8 cellular contexts compared by ENCODE assay signal in the genomic region with DNA sequence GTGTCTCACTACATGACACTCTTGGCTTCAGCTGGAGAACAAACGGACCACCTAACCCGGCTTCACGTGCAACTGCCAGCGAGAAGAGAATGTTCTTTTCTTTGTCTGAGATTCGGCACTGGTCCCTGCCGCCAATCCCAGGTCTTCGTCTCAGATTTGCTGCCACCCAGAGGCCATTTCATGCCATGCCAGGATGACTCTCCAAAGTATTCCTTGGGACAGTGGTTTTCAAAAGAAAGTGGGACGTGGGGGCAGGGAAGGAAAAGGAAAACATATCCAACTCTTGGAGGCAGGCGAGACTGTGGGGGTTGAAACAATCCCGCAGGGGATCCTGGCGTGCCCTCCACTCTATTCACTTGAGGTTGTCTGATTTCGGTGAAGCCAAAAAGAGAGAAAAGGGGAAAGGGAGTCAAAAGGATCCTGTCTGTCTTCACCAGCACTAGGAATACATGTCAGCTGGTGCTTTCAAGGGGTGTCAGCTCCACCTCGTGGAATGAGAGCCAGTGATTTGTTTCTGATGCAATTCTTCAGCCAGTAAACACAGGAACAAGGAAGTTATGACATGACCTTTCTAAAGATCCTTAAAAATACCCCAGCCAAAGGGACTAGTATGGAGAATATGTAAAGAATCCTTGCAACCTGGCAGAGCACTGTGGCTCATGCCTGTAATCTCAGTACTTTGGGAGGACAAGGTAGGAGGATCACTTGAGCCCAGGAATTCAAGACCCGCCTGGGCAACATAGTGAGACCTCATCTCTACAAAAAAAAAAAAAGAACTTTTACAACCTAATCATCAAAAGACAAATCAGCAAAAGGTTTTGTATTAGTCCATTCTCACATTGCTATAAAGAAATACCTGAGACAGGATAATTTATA. TPM values are rescaled to one million over a fixed set of nuclear protein-coding genes. Genes with fewer than 3 reads are reported as not detected.
DNase-seq lines count a peak whose midpoint lies in the region; ATAC-seq and TF ChIP-seq lines count a peak whose summit lies in the region.

No MANE protein-coding gene starts in this region.

- intact Hi-C loops in CD14-positive monocyte (cut with micrococcal nuclease), result no loop called here
- intact Hi-C loops in activated naive CD4-positive, alpha-beta T cell treated with anti-CD3 and anti-CD28 coated beads for 36 hours (cut with micrococcal nuclease), result loop anchor here (1.0 kb wide), 2 partner anchors 162 to 437 kb away; no protein-coding TSS in a partner anchor
- intact Hi-C loops in Right ventricle myocardium superior (cut with DNase I), result no loop called here

- peaks cover 9 to 16% (median 11%) of the 10 kb centered on the region in 3 donors for H3K27me3 Mint-ChIP-seq in CD14-positive monocyte (ENCODE audit: low read depth in 3 of 3)
- H3K27me3 Mint-ChIP-seq in activated naive CD4-positive, alpha-beta T cell treated with anti-CD3 and anti-CD28 coated beads for 36 hours (ENCODE audit: low read depth), result peaks cover 23% of the 10 kb centered on the region
- H3K27me3 Mint-ChIP-seq in progenitor cell of endocrine pancreas, result peaks cover 3% of the 10 kb centered on the region

- TF ChIP-seq CTCF in CD14-positive monocyte (IDR thresholded peaks at IDR 0.05), result peak; percentile 68
- TF ChIP-seq CTCF in progenitor cell of endocrine pancreas (IDR thresholded peaks at IDR 0.05; ENCODE audit: unreplicated experiment), result peak; percentile 80

- CTCF ChIA-PET in activated naive CD4-positive, alpha-beta T cell treated with anti-CD3 and anti-CD28 coated beads for 36 hours (lab: Charles Lee), result interaction anchor here (0.6 to 2.0 kb wide), 5 partner anchors 11 to 68 kb away, joined by 3 to 10 read pairs (median 3); no protein-coding TSS in a partner anchor

- DNase-seq in CD14-positive monocyte (ENCODE audit: low spot score) (no peak), NCI-H748 (lab: John Stamatoyannopoulos, UW; ENCODE audit: unreplicated experiment) (peak; percentile 70), Right ventricle myocardium superior (peak; percentile 76), progenitor cell of endocrine pancreas (ENCODE audit: low spot score, unreplicated experiment) (peak; percentile 38)
- peak; percentile 60 for DNase-seq in activated naive CD4-positive, alpha-beta T cell treated with anti-CD3 and anti-CD28 coated beads for 36 hours
- DNase-seq in central memory CD4-positive, alpha-beta T cell, result no peak

- no peaks in the 10 kb centered on the region for H3K36me3 Mint-ChIP-seq in CD14-positive monocyte
- no peaks in the 10 kb centered on the region for H3K36me3 Mint-ChIP-seq in activated naive CD4-positive, alpha-beta T cell treated with anti-CD3 and anti-CD28 coated beads for 36 hours (ENCODE audit: low read depth)
- no peaks in the 10 kb centered on the region for H3K36me3 Mint-ChIP-seq in progenitor cell of endocrine pancreas (ENCODE audit: insufficient read depth)

- H3K27ac Mint-ChIP-seq in CD14-positive monocyte (peak overlapping the region in 5 of 7 donors; percentile 37 to 81 (median 52)), progenitor cell of endocrine pancreas (peak overlapping the region; percentile 29)
- no peak overlapping the region for H3K27ac Mint-ChIP-seq in activated naive CD4-positive, alpha-beta T cell treated with anti-CD3 and anti-CD28 coated beads for 36 hours

- peak overlapping the region; percentile 47 to 59 for H3K4me3 Mint-ChIP-seq in CD14-positive monocyte
- H3K4me3 Mint-ChIP-seq in activated naive CD4-positive, alpha-beta T cell treated with anti-CD3 and anti-CD28 coated beads for 36 hours, result no peak overlapping the region
- no peak overlapping the region for H3K4me3 Mint-ChIP-seq in progenitor cell of endocrine pancreas (ENCODE audit: low read depth)

- H3K9me3 Mint-ChIP-seq in CD14-positive monocyte (peaks cover 1 to 20% (median 7%) of the 10 kb centered on the region in 7 donors), progenitor cell of endocrine pancreas (ENCODE audit: low read depth) (peaks cover 3% of the 10 kb centered on the region)
- H3K9me3 Mint-ChIP-seq in activated naive CD4-positive, alpha-beta T cell treated with anti-CD3 and anti-CD28 coated beads for 36 hours, result peaks cover 8% of the 10 kb centered on the region

- peaks cover 17% of the 10 kb centered on the region for H3K4me1 Mint-ChIP-seq in CD14-positive monocyte
- H3K4me1 Mint-ChIP-seq in activated naive CD4-positive, alpha-beta T cell treated with anti-CD3 and anti-CD28 coated beads for 36 hours (ENCODE audit: low read depth), result peaks cover 5% of the 10 kb centered on the region
- peaks cover 5% of the 10 kb centered on the region for H3K4me1 Mint-ChIP-seq in progenitor cell of endocrine pancreas (ENCODE audit: low read depth)

- ATAC-seq in GM19023 (IDR thresholded peaks at IDR 0.05; ENCODE audit: unreplicated experiment), result peak; percentile 82
- peak; percentile 85 for ATAC-seq in HG03460 (IDR thresholded peaks at IDR 0.05; ENCODE audit: unreplicated experiment)
- ATAC-seq in Right ventricle myocardium superior (ENCODE audit: poor library complexity), result peak; percentile 91

RNA-seq across cellular contexts. Expression of a gene that starts 41.0 kb away (rescaled TPM):
- polyA plus RNA-seq in CD14-positive monocyte, result not detected
- total RNA-seq in activated naive CD4-positive, alpha-beta T cell treated with anti-CD3 and anti-CD28 coated beads for 36 hours, result not detected
- total RNA-seq in Right ventricle myocardium superior (15.4 TPM), progenitor cell of endocrine pancreas (0.12 TPM in 1 of 2 replicates, not detected in the other)

RNA-seq across cellular contexts. Expression of a gene that starts 46.7 kb away (rescaled TPM):
- under 1 TPM; 0.29 to 0.50 TPM for polyA plus RNA-seq in CD14-positive monocyte
- 10 to 100 TPM; 14.1 to 14.7 TPM for total RNA-seq in activated naive CD4-positive, alpha-beta T cell treated with anti-CD3 and anti-CD28 coated beads for 36 hours
- total RNA-seq in Right ventricle myocardium superior, result 39.7 TPM
- total RNA-seq in progenitor cell of endocrine pancreas, result 99.8 and 108 TPM in 2 replicates

RNA-seq across cellular contexts. Expression of a gene that starts 57.6 kb away (rescaled TPM):
- 10 to 100 TPM in 1 of 2 donors, 1 to 10 TPM in 1; 9.8 to 14.7 TPM for polyA plus RNA-seq in CD14-positive monocyte
- total RNA-seq in activated naive CD4-positive, alpha-beta T cell treated with anti-CD3 and anti-CD28 coated beads for 36 hours, result 100 to 1,000 TPM; 304 to 322 TPM
- 36.3 TPM for total RNA-seq in Right ventricle myocardium superior
- total RNA-seq in progenitor cell of endocrine pancreas, result 126 and 131 TPM in 2 replicates

Comparison
In these comparisons a context has a peak if more than half of its experiments do, and no peak if none do; other contexts are left out.
1. DNase-seq: peak in NCI-H748 (single experiment), activated naive CD4-positive, alpha-beta T cell treated with anti-CD3 and anti-CD28 coated beads for 36 hours (single experiment), Right ventricle myocardium superior (single experiment) and progenitor cell of endocrine pancreas (single experiment); none in CD14-positive monocyte (single experiment) and central memory CD4-positive, alpha-beta T cell (single experiment).
2. H3K4me3 Mint-ChIP-seq: peak in CD14-positive monocyte (2 of 2); none in activated naive CD4-positive, alpha-beta T cell treated with anti-CD3 and anti-CD28 coated beads for 36 hours (single experiment) and progenitor cell of endocrine pancreas (single experiment).
3. RNA of a gene that starts 41.0 kb away (total RNA-seq): 15.4 TPM in Right ventricle myocardium superior (single experiment); 0.12 TPM in progenitor cell of endocrine pancreas and not detected in activated naive CD4-positive, alpha-beta T cell treated with anti-CD3 and anti-CD28 coated beads for 36 hours; every median in the first group is over 10 times any median in the second.
4. Peak in every context shown above with its lines, with median percentiles within 50 percentile points of each other: ATAC-seq.